Comparison of ENCODE assay signal across 27 cellular contexts in the genomic region with DNA sequence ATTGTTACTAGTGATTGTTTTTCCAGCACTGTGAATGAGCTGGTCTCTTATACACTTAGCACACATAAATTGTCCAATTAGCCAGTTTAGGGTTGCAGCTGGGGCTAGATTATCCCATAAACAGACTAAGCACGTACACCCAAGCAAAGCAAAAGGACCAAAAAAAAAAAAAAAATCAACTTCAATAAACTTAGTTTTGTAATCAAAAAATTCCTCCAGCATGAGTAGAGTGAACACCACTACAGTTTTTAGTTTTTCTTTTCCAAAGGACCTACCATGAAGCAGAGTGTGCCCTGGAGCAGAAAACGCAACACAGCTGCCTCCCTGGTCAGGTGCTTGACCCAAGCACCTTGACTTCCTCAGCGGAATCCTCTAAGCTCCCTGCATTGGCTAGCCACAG.
DNase-seq lines count a peak whose midpoint lies in the region; ATAC-seq and FAIRE-seq lines count a peak whose summit lies in the region.
"Had no signal": no experiment of that assay in that cellular context is flagged by ENCODE, and none has a peak within 500 bp of the region (broad histone marks: within the 10 kb centered on the region; RNA-seq: fewer than 3 reads in every experiment).

No MANE protein-coding gene starts in this region.

- H3K79me2 ChIP-seq in Karpas-422 (ENCODE audit: low read length) = 0 out of 2 replicates have a peak, but pooled peaks cover 3% of the 10 kb centered on the region

- H3K9me2 ChIP-seq in Karpas-422 (replicated peaks; ENCODE audit: insufficient read depth, low read length) = no peaks in the 10 kb centered on the region

- H3K36me3 ChIP-seq in Karpas-422 (ENCODE audit: insufficient read depth, low read length) = no peaks in the 10 kb centered on the region
- H3K36me3 ChIP-seq: colonic mucosa, left ventricle myocardium inferior, ovary had no signal

- H4K20me1 ChIP-seq in Karpas-422 (ENCODE audit: insufficient read depth, low read depth, low read length) = no peaks in the 10 kb centered on the region

- no peaks in the 10 kb centered on the region for H3K27me3 ChIP-seq in Karpas-422 (ENCODE audit: low read length)
- H3K27me3 ChIP-seq: colonic mucosa, ovary had no signal

- peaks cover 100% of the 10 kb centered on the region for H3K4me1 ChIP-seq in Karpas-422 (ENCODE audit: low read length)
- H3K4me1 ChIP-seq: colonic mucosa, left ventricle myocardium inferior had no signal

- peak; percentile 35 for ATAC-seq in sciatic nerve
- ATAC-seq: activated naive CD4-positive, alpha-beta T cell treated with anti-CD3 and anti-CD28 coated beads, Interleukin-2, amount 50 U/mL, for 72 hours; WTC11 had no signal

- peak overlapping the region; percentile 78 for H3K4me2 ChIP-seq in Karpas-422 (ENCODE audit: low read depth, low read length, poor library complexity, severe bottlenecking)

- no peak for FAIRE-seq in frontal cortex (lab: Jason Lieb, UNC)

- intact Hi-C loops in sciatic nerve (cut with DNase I) = no loop called here

- H3K9me3 ChIP-seq in Karpas-422 (ENCODE audit: low read length) = no peaks in the 10 kb centered on the region
- H3K9me3 ChIP-seq: colonic mucosa, left ventricle myocardium inferior, ovary had no signal

- DNase-seq in AG20443 (ENCODE audit: low spot score) (peak; percentile 22), Karpas-422 (no peak), astrocyte of the hippocampus (ENCODE audit: low read depth, low spot score) (peak; percentile 14), sciatic nerve (ENCODE audit: low spot score) (no peak), NCI-H510A (lab: John Stamatoyannopoulos, UW) (no peak), frontal cortex (ENCODE audit: low spot score in 2 of 2) (no peak), DMS79 (lab: John Stamatoyannopoulos, UW) (no peak)
- DNase-seq: activated CD4-positive, alpha-beta T cell treated with anti-CD3 and anti-CD28 coated beads, Interleukin-2, amount 10 ng/mL, durations not matched to agents 24 days and 14 days; activated CD8-positive, alpha-beta memory T cell treated with anti-CD3 and anti-CD28 coated beads for 24 hours; activated effector memory CD4-positive, alpha-beta T cell treated with Interleukin-2 at 50 U/mL for 16 hours; colonic mucosa; effector CD4-positive, alpha-beta T cell; GDM1; glutamatergic neuron; islet precursor cell; left ventricle myocardium inferior; mesendoderm; NCI-H2029 treated with DMSO at 0.1 percent for 48 hours; NCI-H226; ovary; stimulated activated naive CD4-positive, alpha-beta T cell treated with Interleukin-2 at 50 U/mL for 16 hours; T-helper 1 cell had no signal

- H3K4me3 ChIP-seq in Karpas-422 (ENCODE audit: low read length) = peak overlapping the region; percentile 66
- H3K4me3 ChIP-seq: colonic mucosa, left ventricle myocardium inferior, ovary, skin epidermis had no signal

- 0 out of 2 replicates have a peak overlapping the region, but pooled peaks have one; percentile 51 for H2AFZ ChIP-seq in Karpas-422 (ENCODE audit: low read length)

- peak overlapping the region; percentile 74 for H3K9ac ChIP-seq in Karpas-422 (ENCODE audit: low read length)

- peak overlapping the region; percentile 99 for H3K27ac ChIP-seq in Karpas-422 (ENCODE audit: low read length)
- H3K27ac ChIP-seq: colonic mucosa, epithelial cell of prostate, left ventricle myocardium inferior, ovary, RWPE1 had no signal

Comparison
In these comparisons a context has a peak if more than half of its experiments do, and no peak if none do; other contexts are left out.
1. DNase-seq: peak in AG20443 (single experiment) and astrocyte of the hippocampus (single experiment); none in Karpas-422 (single experiment), sciatic nerve (single experiment), NCI-H510A (single experiment), frontal cortex (0 of 2) and DMS79 (single experiment).